In the genomic region with DNA sequence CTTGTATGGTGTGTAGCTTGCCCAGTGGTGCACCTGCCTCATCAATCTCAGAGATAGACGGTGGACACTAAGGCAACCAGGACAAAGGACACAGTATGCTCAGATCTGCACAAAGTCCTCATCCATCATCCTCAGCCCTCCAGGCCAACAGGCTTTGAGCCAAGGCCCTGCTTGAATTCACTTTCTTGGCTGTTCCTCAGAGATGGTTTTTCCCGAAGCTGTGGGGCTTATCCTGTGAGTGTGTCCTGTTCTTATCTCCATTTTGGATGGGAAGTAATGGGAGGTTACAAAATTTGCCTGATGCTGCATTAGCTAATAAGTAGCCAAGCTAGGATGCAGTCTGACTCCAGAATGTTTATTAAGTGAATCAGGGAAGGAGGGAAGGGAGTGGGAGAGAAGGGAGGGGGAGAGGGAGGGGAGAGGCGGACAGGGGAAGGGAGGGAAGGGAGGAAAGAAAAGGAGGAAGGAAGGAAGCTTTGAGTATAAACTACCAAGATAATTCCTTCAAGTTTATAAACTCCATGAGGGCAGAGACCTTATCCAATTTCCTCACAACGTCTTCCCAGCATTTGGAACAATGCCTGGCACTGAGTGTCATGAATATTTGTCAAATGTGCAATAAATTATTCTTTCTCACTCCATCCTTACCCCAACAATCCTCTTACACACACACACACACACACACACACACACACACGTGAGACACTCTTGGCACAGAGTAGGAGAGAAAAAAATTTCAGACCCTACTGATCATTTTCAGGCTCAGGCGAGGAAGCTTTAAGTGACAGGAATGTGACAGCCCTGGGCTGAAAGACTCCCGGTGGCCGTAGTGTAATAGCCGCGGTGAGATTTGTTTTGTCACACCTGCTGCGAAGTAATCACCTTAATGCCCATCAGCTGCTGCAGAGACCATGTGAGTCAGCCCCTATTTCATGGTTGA, we compare ENCODE assay signal across 10 cellular contexts.
A peak's percentile ranks its signal among the peaks of the same experiment; 100 is the strongest.
DNase-seq lines count a peak whose midpoint lies in the region; ATAC-seq and TF ChIP-seq lines count a peak whose summit lies in the region.
"Had no signal": no experiment of that assay in that cellular context is flagged by ENCODE, and none has a peak within 500 bp of the region (broad histone marks: within the 10 kb centered on the region; RNA-seq: fewer than 3 reads in every experiment).

No MANE protein-coding gene starts in this region.

- H3K36me3 ChIP-seq in BE2C: no peaks in the 10 kb centered on the region
- no peaks in the 10 kb centered on the region for H3K36me3 ChIP-seq in trophoblast cell (ENCODE audit: control insufficient read depth in 1 of 2, insufficient read depth in 2 of 2, low read length in 2 of 2)
- no peaks in the 10 kb centered on the region for H3K36me3 ChIP-seq in mucosa of descending colon (ENCODE audit: low read depth)

- DNase-seq in BE2C (peak; percentile 16), Right ventricle myocardium superior (peak; percentile 77), trophoblast cell (no peak), mucosa of descending colon (no peak), NCI-H187 (lab: John Stamatoyannopoulos, UW) (no peak)
- DNase-seq: activated CD4-positive, alpha-beta T cell treated with anti-CD3 and anti-CD28 coated beads, Interleukin-2, amount 10 ng/mL, durations not matched to agents 24 days and 14 days; stimulated activated CD4-positive, alpha-beta T cell treated with anti-CD3 and anti-CD28 coated beads, Interleukin-2, amount 100 ng/mL, for 24 hours had no signal

- H2BK120ac ChIP-seq in trophoblast cell (ENCODE audit: insufficient read depth, low read length, poor library complexity): no peak overlapping the region

- H3K18ac ChIP-seq in trophoblast cell (ENCODE audit: low read length): no peak overlapping the region

- no peak overlapping the region for H3K4ac ChIP-seq in trophoblast cell (ENCODE audit: low read depth, low read length)

- ATAC-seq in Right ventricle myocardium superior (ENCODE audit: poor library complexity): peak; percentile 68
- ATAC-seq in mucosa of descending colon: no peak
- no peak for ATAC-seq in GM19397 (IDR thresholded peaks at IDR 0.05; ENCODE audit: unreplicated experiment)
- ATAC-seq in esophagus mucosa: no peak

- no peak overlapping the region for H3K14ac ChIP-seq in trophoblast cell (ENCODE audit: low read length)

- H3K4me1 ChIP-seq in BE2C (peaks cover 9% of the 10 kb centered on the region; the same call in 1 of the 2 replicates), trophoblast cell (ENCODE audit: control insufficient read depth in 1 of 2, insufficient read depth in 2 of 2, low read length in 2 of 2) (no peaks in the 10 kb centered on the region), mucosa of descending colon (ENCODE audit: low read depth) (no peaks in the 10 kb centered on the region)

- no peak overlapping the region for H4K12ac ChIP-seq in trophoblast cell (ENCODE audit: low read depth, low read length)

- no peak overlapping the region for H4K8ac ChIP-seq in trophoblast cell (ENCODE audit: low read depth, low read length)

- intact Hi-C loops in Right ventricle myocardium superior (cut with DNase I) (no loop called here), mucosa of descending colon (cut with DNase I, micrococcal nuclease) (no loop called here)

- no peaks in the 10 kb centered on the region for H3K9me3 ChIP-seq in BE2C
- peaks cover 3% of the 10 kb centered on the region for H3K9me3 ChIP-seq in trophoblast cell (ENCODE audit: insufficient read depth, low read depth, low read length)
- no peaks in the 10 kb centered on the region for H3K9me3 ChIP-seq in mucosa of descending colon

- H3K27me3 ChIP-seq in BE2C (no peaks in the 10 kb centered on the region), trophoblast cell (ENCODE audit: insufficient read depth, low read length) (no peaks in the 10 kb centered on the region)

- H3K4me2 ChIP-seq in trophoblast cell (ENCODE audit: low read length): no peak overlapping the region

- H3K79me2 ChIP-seq in trophoblast cell (ENCODE audit: control insufficient read depth, insufficient read depth, low read length, poor library complexity): no peaks in the 10 kb centered on the region

- no peak overlapping the region for H2AK5ac ChIP-seq in trophoblast cell (ENCODE audit: low read length)

- H4K91ac ChIP-seq in trophoblast cell (ENCODE audit: low read depth, low read length): no peak overlapping the region

- TF ChIP-seq CTCF in BE2C (IDR thresholded peaks at IDR 0.05; ENCODE audit: low read depth, low read length) (no peak), VCaP (conservative IDR thresholded peaks at IDR 0.05) (no peak), mucosa of descending colon (IDR thresholded peaks at IDR 0.05) (no peak)

- H3K4me3 ChIP-seq in BE2C (ENCODE audit: low read depth, low read length): no peak overlapping the region
- H3K4me3 ChIP-seq in trophoblast cell (ENCODE audit: low read depth, low read length): no peak overlapping the region
- no peak overlapping the region for H3K4me3 ChIP-seq in mucosa of descending colon

- H2BK5ac ChIP-seq in trophoblast cell (ENCODE audit: low read depth, low read length, poor library complexity): no peak overlapping the region

- no peak overlapping the region for H3K9ac ChIP-seq in trophoblast cell (ENCODE audit: low read length)

- peak overlapping the region; percentile 17 for H3K23ac ChIP-seq in trophoblast cell (ENCODE audit: low read length)

- H2BK12ac ChIP-seq in trophoblast cell (ENCODE audit: low read length): no peak overlapping the region

- peak overlapping the region; percentile 31 for H3K27ac ChIP-seq in VCaP
- no peak overlapping the region for H3K27ac ChIP-seq in trophoblast cell (ENCODE audit: low read depth, low read length)

- H2AFZ ChIP-seq in trophoblast cell (ENCODE audit: insufficient read depth, low read length, poor library complexity): no peak overlapping the region

- H3K79me1 ChIP-seq in trophoblast cell (ENCODE audit: low read length): no peaks in the 10 kb centered on the region

- WGBS in trophoblast cell (ENCODE audit: extremely low coverage, insufficient coverage, insufficient read length): no CpG with 5 or more reads among the region's 11 CpGs

Comparison
In these comparisons a context has a peak if more than half of its experiments do, and no peak if none do; other contexts are left out.
1. DNase-seq: peak in BE2C (single experiment) and Right ventricle myocardium superior (single experiment); none in trophoblast cell (0 of 2), mucosa of descending colon (0 of 3) and NCI-H187 (0 of 2).